Comparison of ENCODE assay signal across 11 cellular contexts in the genomic region with DNA sequence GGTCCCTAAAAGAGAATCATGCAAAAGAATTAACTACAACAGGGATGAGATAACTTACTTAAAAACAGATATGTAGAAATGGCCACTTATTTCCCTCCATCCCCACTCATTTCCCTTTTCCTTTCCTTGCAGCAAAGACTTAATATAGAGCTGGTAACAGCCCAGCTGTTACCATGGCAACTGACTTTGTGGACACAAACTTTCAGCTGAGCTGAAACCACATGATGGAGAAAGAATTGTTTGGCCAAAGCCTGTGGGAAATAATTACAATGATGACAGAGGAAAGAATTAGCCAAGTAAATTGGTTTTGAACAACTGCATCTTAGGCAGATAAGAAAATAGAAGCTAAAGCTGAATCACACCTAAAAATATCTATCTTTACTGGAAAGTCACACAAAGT.
DNase-seq lines count a peak whose midpoint lies in the region; ATAC-seq and TF ChIP-seq lines count a peak whose summit lies in the region.
"Had no signal": no experiment of that assay in that cellular context is flagged by ENCODE, and none has a peak within 500 bp of the region (broad histone marks: within the 10 kb centered on the region; RNA-seq: fewer than 3 reads in every experiment).

No MANE protein-coding gene starts in this region.

- H3K36me3 ChIP-seq in neuronal stem cell (replicated peaks in 1 of 2; ENCODE audit: control insufficient read depth in 2 of 2, insufficient read depth in 2 of 2, low read length in 2 of 2): no peaks in the 10 kb centered on the region

- H3K9ac ChIP-seq in neuronal stem cell (ENCODE audit: low read depth, low read length, poor library complexity): no peak overlapping the region

- no peak overlapping the region for H2AFZ ChIP-seq in neuronal stem cell (ENCODE audit: low read length)

- no peak overlapping the region for H3K18ac ChIP-seq in neuronal stem cell (ENCODE audit: low read length)

- H3K23ac ChIP-seq in neuronal stem cell (ENCODE audit: low read depth, low read length, poor library complexity): no peak overlapping the region

- DNase-seq in Caki2 (ENCODE audit: low read depth) (peak; percentile 6), NCI-H446 (lab: John Stamatoyannopoulos, UW) (peak; percentile 25 to 65), fibroblast of the aortic adventitia (ENCODE audit: low read depth) (peak; percentile 89), neuronal stem cell (ENCODE audit: low spot score) (peak; percentile 76), NCI-H1092 (lab: John Stamatoyannopoulos, UW) (no peak), RWPE1 (ENCODE audit: low spot score) (no peak)
- DNase-seq: activated CD8-positive, alpha-beta memory T cell treated with anti-CD3 and anti-CD28 coated beads, Interleukin-2, amount 10 ng/mL, durations not matched to agents 7 days and 5 days; caudate nucleus; NCI-H1694 had no signal

- no peak overlapping the region for H2BK5ac ChIP-seq in neuronal stem cell (ENCODE audit: low read length)

- CTCF ChIA-PET in RWPE1 (lab: Yijun Ruan, JAX): interaction anchor here (1.5 kb wide), 1 partner anchor 12 kb away, joined by 8 read pairs; no protein-coding TSS in a partner anchor

- H4K91ac ChIP-seq in neuronal stem cell (ENCODE audit: low read depth, low read length, poor library complexity): no peak overlapping the region

- no peak overlapping the region for H3K4me2 ChIP-seq in neuronal stem cell (ENCODE audit: insufficient read depth, low read length, poor library complexity, severe bottlenecking)

- no peak overlapping the region for H3K4me3 ChIP-seq in fibroblast of the aortic adventitia (ENCODE audit: low read depth, low read length)
- H3K4me3 ChIP-seq in neuronal stem cell (ENCODE audit: low read length in 2 of 2): no peak overlapping the region

- H4K8ac ChIP-seq in neuronal stem cell (ENCODE audit: low read depth, low read length): no peak overlapping the region

- H3K79me1 ChIP-seq in neuronal stem cell (ENCODE audit: low read depth, low read length): no peaks in the 10 kb centered on the region

- no peak overlapping the region for H2BK15ac ChIP-seq in neuronal stem cell (ENCODE audit: low read length)

- no peaks in the 10 kb centered on the region for H3K9me3 ChIP-seq in neuronal stem cell (replicated peaks in 1 of 2; ENCODE audit: control insufficient read depth in 2 of 2, insufficient read depth in 1 of 2, low read depth in 1 of 2, low read length in 2 of 2)

- no peak overlapping the region for H3K27ac ChIP-seq in neuronal stem cell (replicated peaks; ENCODE audit: low read length)
- H3K27ac ChIP-seq in RWPE1: no peak overlapping the region

- H3K27me3 ChIP-seq in neuronal stem cell (ENCODE audit: control insufficient read depth in 3 of 3, insufficient read depth in 3 of 3, low read depth in 1 of 3, low read length in 3 of 3): no peaks in the 10 kb centered on the region

- H2BK120ac ChIP-seq in neuronal stem cell (ENCODE audit: low read depth, low read length): no peak overlapping the region

- H3K4ac ChIP-seq in neuronal stem cell (ENCODE audit: low read length): no peak overlapping the region

- H2AK5ac ChIP-seq in neuronal stem cell (ENCODE audit: low read depth, low read length): no peak overlapping the region

- ATAC-seq in GM19395 (IDR thresholded peaks at IDR 0.05; ENCODE audit: unreplicated experiment) (no peak), GM18517 (IDR thresholded peaks at IDR 0.05; ENCODE audit: unreplicated experiment) (no peak)
- ATAC-seq: activated CD8-positive, alpha-beta memory T cell treated with anti-CD3 and anti-CD28 coated beads, Interleukin-2, amount 10 ng/mL, durations not matched to agents 7 days and 5 days had no signal

- in situ Hi-C loops in Caki2 (cut with HindIII; ENCODE audit: low pct_unique_long_range_greater_than_20kb, low sequenced_read_pairs): no loop called here

- H2BK12ac ChIP-seq in neuronal stem cell (ENCODE audit: low read length): no peak overlapping the region

- no peak for TF ChIP-seq CTCF in fibroblast of the aortic adventitia (IDR thresholded peaks at IDR 0.05; ENCODE audit: insufficient read depth, low read length)
- no peak for TF ChIP-seq CTCF in RWPE1 (conservative IDR thresholded peaks at IDR 0.05; ENCODE audit: low read depth)

- H3K4me1 ChIP-seq in neuronal stem cell (ENCODE audit: control insufficient read depth in 2 of 2, insufficient read depth in 1 of 2, low read depth in 1 of 2, low read length in 2 of 2): peaks cover 6 to 13% of the 10 kb centered on the region in 2 donors

- POLR2A ChIA-PET in RWPE1 (lab: Yijun Ruan, JAX; ENCODE audit: low non-redundant PET): no interaction called here

- H3K14ac ChIP-seq in neuronal stem cell (ENCODE audit: low read length): no peak overlapping the region

Comparison
In these comparisons a context has a peak if more than half of its experiments do, and no peak if none do; other contexts are left out.
1. DNase-seq: peak in Caki2 (single experiment), NCI-H446 (2 of 2), fibroblast of the aortic adventitia (single experiment) and neuronal stem cell (single experiment); none in NCI-H1092 (single experiment) and RWPE1 (single experiment).